30 cellular contexts compared by ENCODE assay signal in the genomic region with DNA sequence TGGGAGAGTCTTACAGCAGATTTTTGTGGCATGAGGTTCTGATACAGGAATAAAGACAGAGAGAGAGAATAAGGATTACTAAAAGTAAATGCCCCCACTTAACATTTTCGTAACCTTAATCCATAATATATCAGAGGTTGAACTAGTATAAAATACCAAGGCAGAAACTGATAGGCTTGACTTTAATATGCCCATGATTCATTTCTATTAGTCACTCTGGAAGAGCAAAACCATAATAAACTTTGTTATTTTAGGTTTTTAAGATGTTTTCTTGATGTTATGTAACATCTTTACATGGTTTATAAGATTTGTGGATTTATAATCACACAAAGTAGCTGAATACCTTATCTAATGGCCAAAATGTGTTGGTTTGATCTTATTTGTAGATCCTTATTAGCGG. TPM values are rescaled to one million over a fixed set of nuclear protein-coding genes. Genes with fewer than 3 reads are reported as not detected.
"Had no signal": no experiment of that assay in that cellular context is flagged by ENCODE, and none has a peak within 500 bp of the region (broad histone marks: within the 10 kb centered on the region; RNA-seq: fewer than 3 reads in every experiment).

No MANE protein-coding gene starts in this region.

- H3K4me3 Mint-ChIP-seq: activated CD4-positive, alpha-beta memory T cell treated with anti-CD3 and anti-CD28 coated beads, Interleukin-2, amount 10 ng/mL, durations not matched to agents 7 days and 5 days; activated CD4-positive, alpha-beta T cell treated with anti-CD3 and anti-CD28 coated beads, Interleukin-2, amount 10 ng/mL, durations not matched to agents 7 days and 5 days; activated naive CD8-positive, alpha-beta T cell treated with anti-CD3 and anti-CD28 coated beads, Interleukin-2, amount 10 ng/mL, durations not matched to agents 7 days and 5 days; activated T-helper 17 cell treated with anti-CD3 and anti-CD28 coated beads, Interleukin-2, amount 50 U/mL, for 72 hours; T-cell had no signal

- H3K4me1 Mint-ChIP-seq: activated CD4-positive, alpha-beta memory T cell treated with anti-CD3 and anti-CD28 coated beads, Interleukin-2, amount 10 ng/mL, durations not matched to agents 7 days and 5 days; activated CD4-positive, alpha-beta T cell treated with anti-CD3 and anti-CD28 coated beads, Interleukin-2, amount 10 ng/mL, durations not matched to agents 7 days and 5 days; activated naive CD8-positive, alpha-beta T cell treated with anti-CD3 and anti-CD28 coated beads, Interleukin-2, amount 10 ng/mL, durations not matched to agents 7 days and 5 days; activated T-helper 17 cell treated with anti-CD3 and anti-CD28 coated beads, Interleukin-2, amount 50 U/mL, for 72 hours; T-cell had no signal

- H3K27ac ChIP-seq: adrenal gland, KMS-11, Peyer's patch, RWPE1 had no signal

- H3K36me3 Mint-ChIP-seq: activated naive CD8-positive, alpha-beta T cell treated with anti-CD3 and anti-CD28 coated beads, Interleukin-2, amount 10 ng/mL, durations not matched to agents 7 days and 5 days; T-cell had no signal

- H3K27me3 Mint-ChIP-seq: activated CD4-positive, alpha-beta memory T cell treated with anti-CD3 and anti-CD28 coated beads, Interleukin-2, amount 10 ng/mL, durations not matched to agents 7 days and 5 days; activated CD4-positive, alpha-beta T cell treated with anti-CD3 and anti-CD28 coated beads, Interleukin-2, amount 10 ng/mL, durations not matched to agents 7 days and 5 days; activated naive CD8-positive, alpha-beta T cell treated with anti-CD3 and anti-CD28 coated beads, Interleukin-2, amount 10 ng/mL, durations not matched to agents 7 days and 5 days; activated T-helper 17 cell treated with anti-CD3 and anti-CD28 coated beads, Interleukin-2, amount 50 U/mL, for 72 hours; T-cell had no signal

- ATAC-seq: activated T-helper 17 cell treated with anti-CD3 and anti-CD28 coated beads, Interleukin-2, amount 50 U/mL, for 72 hours; T-cell had no signal

- H3K9ac ChIP-seq: KMS-11 had no signal

- DNase-seq: activated CD4-positive, alpha-beta memory T cell treated with anti-CD3 and anti-CD28 coated beads, Interleukin-2, amount 10 ng/mL, durations not matched to agents 7 days and 5 days; activated CD4-positive, alpha-beta T cell treated with anti-CD3 and anti-CD28 coated beads, Interleukin-2, amount 10 ng/mL, durations not matched to agents 7 days and 5 days; activated CD4-positive, CD25-positive, alpha-beta regulatory T cell; activated gamma-delta T cell; activated naive CD4-positive, alpha-beta T cell treated with anti-CD3 and anti-CD28 coated beads, Interleukin-2, amount 50 U/mL, for 16 hours; activated naive CD8-positive, alpha-beta T cell treated with anti-CD3 and anti-CD28 coated beads, Interleukin-2, amount 10 ng/mL, durations not matched to agents 7 days and 5 days; activated T-cell treated with anti-CD3 and anti-CD28 coated beads for 4 hours; activated T-cell treated with anti-CD3 and anti-CD28 coated beads, Interleukin-2, amount 50 U/mL, for 48 hours; adrenal gland; anterior cingulate cortex; MG63; MV-4-11; NCI-H1092 treated with DMSO at 0.1 percent for 48 hours; NCI-H1417 treated with DMSO at 0.1 percent for 48 hours; NCI-H1694; NCI-H2029; NCI-H2107; NCI-H2171 treated with DMSO at 0.1 percent for 48 hours; NCI-H226; NCI-H526; OCI-M1; Peyer's patch; Right ventricle myocardium superior; T-cell; T-helper 2 cell; T1000 had no signal

- H3K4me2 ChIP-seq: KMS-11 had no signal

- H3K4me1 ChIP-seq: adrenal gland, Peyer's patch had no signal

- H3K27me3 ChIP-seq: adrenal gland, MG63, Peyer's patch had no signal

- H3K9me3 Mint-ChIP-seq: activated CD4-positive, alpha-beta memory T cell treated with anti-CD3 and anti-CD28 coated beads, Interleukin-2, amount 10 ng/mL, durations not matched to agents 7 days and 5 days; activated CD4-positive, alpha-beta T cell treated with anti-CD3 and anti-CD28 coated beads, Interleukin-2, amount 10 ng/mL, durations not matched to agents 7 days and 5 days; activated naive CD8-positive, alpha-beta T cell treated with anti-CD3 and anti-CD28 coated beads, Interleukin-2, amount 10 ng/mL, durations not matched to agents 7 days and 5 days; activated T-helper 17 cell treated with anti-CD3 and anti-CD28 coated beads, Interleukin-2, amount 50 U/mL, for 72 hours had no signal

- H3K27ac Mint-ChIP-seq: activated CD4-positive, alpha-beta memory T cell treated with anti-CD3 and anti-CD28 coated beads, Interleukin-2, amount 10 ng/mL, durations not matched to agents 7 days and 5 days; activated CD4-positive, alpha-beta T cell treated with anti-CD3 and anti-CD28 coated beads, Interleukin-2, amount 10 ng/mL, durations not matched to agents 7 days and 5 days; activated naive CD8-positive, alpha-beta T cell treated with anti-CD3 and anti-CD28 coated beads, Interleukin-2, amount 10 ng/mL, durations not matched to agents 7 days and 5 days; activated T-helper 17 cell treated with anti-CD3 and anti-CD28 coated beads, Interleukin-2, amount 50 U/mL, for 72 hours; T-cell had no signal

- H3K9me3 ChIP-seq: adrenal gland, MG63, Peyer's patch had no signal

- H3K4me3 ChIP-seq: adrenal gland, MG63, Peyer's patch had no signal

- H3K36me3 ChIP-seq: adrenal gland, MG63, Peyer's patch had no signal

RNA-seq across cellular contexts. Expression of a gene that starts 19.1 kb away (rescaled TPM):
- total RNA-seq: activated CD4-positive, alpha-beta memory T cell treated with anti-CD3 and anti-CD28 coated beads, Interleukin-2, amount 10 ng/mL, durations not matched to agents 7 days and 5 days; activated CD4-positive, alpha-beta T cell treated with anti-CD3 and anti-CD28 coated beads, Interleukin-2, amount 10 ng/mL, durations not matched to agents 7 days and 5 days; activated CD8-positive, alpha-beta memory T cell treated with anti-CD3 and anti-CD28 coated beads for 36 hours; activated naive CD8-positive, alpha-beta T cell treated with anti-CD3 and anti-CD28 coated beads, Interleukin-2, amount 10 ng/mL, durations not matched to agents 7 days and 5 days had no signal
